12 cellular contexts compared by ENCODE assay signal in genomic region chrX:153885208-153885787, GRCh38. TPM values are rescaled to one million over a fixed set of nuclear protein-coding genes. Genes with fewer than 3 reads are reported as not detected.
DNase-seq lines count a peak whose midpoint lies in the region; ATAC-seq, FAIRE-seq and TF ChIP-seq lines count a peak whose summit lies in the region.
"Had no signal": no experiment of that assay in that cellular context is flagged by ENCODE, and none has a peak within 500 bp of the region (broad histone marks: within the 10 kb centered on the region; RNA-seq: fewer than 3 reads in every experiment).

No MANE protein-coding gene starts in this region.

- peaks cover 10% of the 10 kb centered on the region for H3K4me1 Mint-ChIP-seq in dendritic cell treated with granulocyte-macrophage colony-stimulating factor and Interleukin-4, amounts not matched to agents 40 ng/mL and 50 ng/mL, for 4 days (ENCODE audit: low read depth)

- H3K4me2 ChIP-seq in neural cell (ENCODE audit: low read length), result peak overlapping the region; percentile 65

- no peak overlapping the region for H2AFZ ChIP-seq in neural cell (ENCODE audit: low read depth, low read length)

- intact Hi-C loops in dendritic cell treated with granulocyte-macrophage colony-stimulating factor and Interleukin-4, amounts not matched to agents 40 ng/mL and 50 ng/mL, for 4 days (cut with micrococcal nuclease), result no loop called here
- intact Hi-C loops in sciatic nerve (cut with DNase I), result no loop called here

- no peaks in the 10 kb centered on the region for H3K9me2 ChIP-seq in neural cell (ENCODE audit: insufficient read depth, low read length)

- peak overlapping the region; percentile 95 for H3K27ac ChIP-seq in neural cell (ENCODE audit: low read length)
- H3K27ac ChIP-seq: Peyer's patch, testis had no signal

- no peaks in the 10 kb centered on the region for H4K20me1 ChIP-seq in neural cell (ENCODE audit: insufficient read depth)

- H3K27me3 ChIP-seq in neural cell (ENCODE audit: insufficient read depth, low read depth, low read length), result no peaks in the 10 kb centered on the region
- H3K27me3 ChIP-seq: Peyer's patch, testis had no signal

- no peak for TF ChIP-seq EP300 in neural cell (conservative IDR thresholded peaks at IDR 0.05; ENCODE audit: poor library complexity, severe bottlenecking)

- no peaks in the 10 kb centered on the region for H3K36me3 Mint-ChIP-seq in dendritic cell treated with granulocyte-macrophage colony-stimulating factor and Interleukin-4, amounts not matched to agents 40 ng/mL and 50 ng/mL, for 4 days (ENCODE audit: low read depth)

- no peaks in the 10 kb centered on the region for H3K9me3 Mint-ChIP-seq in dendritic cell treated with granulocyte-macrophage colony-stimulating factor and Interleukin-4, amounts not matched to agents 40 ng/mL and 50 ng/mL, for 4 days

- peak overlapping the region; percentile 42 for H3K4me3 Mint-ChIP-seq in dendritic cell treated with granulocyte-macrophage colony-stimulating factor and Interleukin-4, amounts not matched to agents 40 ng/mL and 50 ng/mL, for 4 days

- H3F3A ChIP-seq in neural cell (ENCODE audit: insufficient read depth, low read length, poor library complexity, severe bottlenecking), result no peaks in the 10 kb centered on the region

- peaks cover 52% of the 10 kb centered on the region for H3K79me2 ChIP-seq in neural cell (replicated peaks; ENCODE audit: insufficient read depth, low read length)

- H3K27ac Mint-ChIP-seq in dendritic cell treated with granulocyte-macrophage colony-stimulating factor and Interleukin-4, amounts not matched to agents 40 ng/mL and 50 ng/mL, for 4 days, result no peak overlapping the region

- no peaks in the 10 kb centered on the region for H3K36me3 ChIP-seq in neural cell (ENCODE audit: insufficient read depth, low read length)
- H3K36me3 ChIP-seq: Peyer's patch had no signal

- peak overlapping the region; percentile 86 for H3K4me3 ChIP-seq in neural cell (ENCODE audit: low read length)
- H3K4me3 ChIP-seq: testis had no signal

- no peak for FAIRE-seq in D721Med (lab: Jason Lieb, UNC)

- H3K9me3 ChIP-seq in neural cell (ENCODE audit: low read length), result no peaks in the 10 kb centered on the region
- H3K9me3 ChIP-seq: testis had no signal

- peaks cover 89% of the 10 kb centered on the region for H3K27me3 Mint-ChIP-seq in dendritic cell treated with granulocyte-macrophage colony-stimulating factor and Interleukin-4, amounts not matched to agents 40 ng/mL and 50 ng/mL, for 4 days

- peak overlapping the region; percentile 90 for H3K9ac ChIP-seq in neural cell (ENCODE audit: low read length)

- TF ChIP-seq RAD21 in neural cell (conservative IDR thresholded peaks at IDR 0.05), result no peak

- TF ChIP-seq CTCF in D721Med (IDR thresholded peaks at IDR 0.05; ENCODE audit: insufficient read depth, missing control alignments) (no peak), neural cell (IDR thresholded peaks at IDR 0.05; ENCODE audit: poor library complexity, severe bottlenecking) (no peak)

- DNase-seq in D721Med (ENCODE audit: insufficient read length, low spot score), result peak; percentile 37
- DNase-seq in M059J (ENCODE audit: low read depth), result peak; percentile 51
- DNase-seq in stimulated activated CD4-positive, alpha-beta T cell treated with anti-CD3 and anti-CD28 coated beads, Interleukin-4, amount 100 ng/mL, for 1 hour, result no peak
- no peak for DNase-seq in cerebellum (ENCODE audit: low spot score)
- DNase-seq in middle frontal gyrus (ENCODE audit: extremely low spot score, low spot score), result no peak
- DNase-seq in sciatic nerve (ENCODE audit: low spot score), result no peak
- DNase-seq: left colon, MM.1S, Peyer's patch, testis had no signal

- no peak for ATAC-seq in sciatic nerve

TF ChIP-seq in neural cell, 6 proteins besides CTCF, POLR2A, EP300 and RAD21:
- no peak for TF ChIP-seq MXI1 (conservative IDR thresholded peaks at IDR 0.05; ENCODE audit: poor library complexity, severe bottlenecking)
- no peak for TF ChIP-seq TAF1 (IDR thresholded peaks at IDR 0.05; ENCODE audit: low read depth)
- TF ChIP-seq POLR2AphosphoS5 (IDR thresholded peaks at IDR 0.05), result no peak
- no peak for TF ChIP-seq EZH2 (IDR thresholded peaks at IDR 0.05; ENCODE audit: borderline replicate concordance, insufficient read depth, low read length, poor library complexity, severe bottlenecking)
- TF ChIP-seq REST (IDR thresholded peaks at IDR 0.05; ENCODE audit: borderline replicate concordance), result no peak
- TF ChIP-seq SMC3 (conservative IDR thresholded peaks at IDR 0.05; ENCODE audit: poor library complexity), result no peak

RNA-seq across cellular contexts. Expression of gene L1CAM, which starts 0.7 kb away (rescaled TPM):
- total RNA-seq in M059J (2014; rRNA removed; shearing (Covaris generic)), result 186 and 313 TPM in 2 replicates
- polyA plus RNA-seq in neural cell, result 88.0 and 119 TPM in 2 replicates
- polyA minus RNA-seq in neural cell, result 186 and 191 TPM in 2 replicates
- total RNA-seq in cerebellum (107 TPM), sciatic nerve (83.2 TPM)

RNA-seq across cellular contexts. Expression of gene AVPR2, which starts 19.2 kb away (rescaled TPM):
- 1.9 and 2.7 TPM in 2 replicates for total RNA-seq in M059J (2014; rRNA removed; shearing (Covaris generic))
- not detected in 2 replicates for polyA plus RNA-seq in neural cell
- polyA minus RNA-seq in neural cell, result not detected in 2 replicates
- not detected for total RNA-seq in cerebellum
- total RNA-seq in sciatic nerve, result 5.6 TPM

RNA-seq across cellular contexts. Expression of gene ARHGAP4, which starts 40.8 kb away (rescaled TPM):
- total RNA-seq in M059J (2014; rRNA removed; shearing (Covaris generic)), result 3.1 and 6.1 TPM in 2 replicates
- 11.2 and 12.1 TPM in 2 replicates for polyA plus RNA-seq in neural cell
- 2.9 and 5.3 TPM in 2 replicates for polyA minus RNA-seq in neural cell
- total RNA-seq in cerebellum (9.3 TPM), sciatic nerve (50.7 TPM)

RNA-seq across cellular contexts. Expression of gene NAA10, which starts 49.5 kb away (rescaled TPM):
- 285 and 384 TPM in 2 replicates for total RNA-seq in M059J (2014; rRNA removed; shearing (Covaris generic))
- polyA plus RNA-seq in neural cell, result 117 and 159 TPM in 2 replicates
- polyA minus RNA-seq in neural cell, result 35.5 and 40.4 TPM in 2 replicates
- total RNA-seq in cerebellum (21.6 TPM), sciatic nerve (73.6 TPM)

RNA-seq across cellular contexts. Expression of gene PDZD4, which starts 55.0 kb away (rescaled TPM):
- total RNA-seq in M059J (2014; rRNA removed; shearing (Covaris generic)), result 1.9 and 2.7 TPM in 2 replicates
- 343 and 389 TPM in 2 replicates for polyA plus RNA-seq in neural cell
- polyA minus RNA-seq in neural cell, result 338 and 398 TPM in 2 replicates
- total RNA-seq in cerebellum, result 89.6 TPM
- total RNA-seq in sciatic nerve, result 36.6 TPM

Comparison
In these comparisons a context has a peak if more than half of its experiments do, and no peak if none do; other contexts are left out.
1. DNase-seq: peak in D721Med (single experiment) and M059J (single experiment); none in stimulated activated CD4-positive, alpha-beta T cell treated with anti-CD3 and anti-CD28 coated beads, Interleukin-4, amount 100 ng/mL, for 1 hour (single experiment), cerebellum (single experiment), middle frontal gyrus (single experiment) and sciatic nerve (single experiment).